In the genomic region with DNA sequence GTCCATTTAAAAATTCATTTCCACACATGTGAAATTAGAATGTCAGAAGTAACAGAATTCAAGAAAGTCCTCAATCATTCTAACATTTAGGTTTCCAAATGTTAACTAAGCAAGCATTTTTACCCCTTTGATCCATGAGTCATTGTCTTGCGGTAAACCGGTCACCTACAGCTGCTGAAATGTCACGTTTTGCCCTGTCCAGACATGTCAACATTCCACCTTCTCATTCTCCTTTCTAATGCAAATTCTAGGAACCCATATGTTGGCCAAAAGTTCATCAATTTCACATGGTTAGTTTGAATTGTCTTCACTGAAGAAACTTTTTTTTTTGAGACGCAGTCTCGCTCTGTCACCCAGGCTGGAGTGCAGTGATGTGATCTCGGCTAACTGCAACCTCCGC, we compare ENCODE assay signal across 19 cellular contexts.
A peak's percentile ranks its signal among the peaks of the same experiment; 100 is the strongest.
DNase-seq lines count a peak whose midpoint lies in the region; ATAC-seq and TF ChIP-seq lines count a peak whose summit lies in the region.
"Had no signal": no experiment of that assay in that cellular context is flagged by ENCODE, and none has a peak within 500 bp of the region (broad histone marks: within the 10 kb centered on the region; RNA-seq: fewer than 3 reads in every experiment).

No MANE protein-coding gene starts in this region.

- intact Hi-C loops in activated CD8-positive, alpha-beta T cell treated with anti-CD3 and anti-CD28 coated beads for 36 hours (cut with micrococcal nuclease) = no loop called here
- intact Hi-C loops in naive thymus-derived CD4-positive, alpha-beta T cell (cut with micrococcal nuclease) = loop anchor here in 1 of 2 donors (1.0 kb wide), 1 partner anchor 8 kb away; no protein-coding TSS in a partner anchor

- no peak for TF ChIP-seq CTCF in activated CD8-positive, alpha-beta T cell treated with anti-CD3 and anti-CD28 coated beads for 36 hours (IDR thresholded peaks at IDR 0.05)

- peaks cover 0 to 7% (median 0%) of the 10 kb centered on the region in 3 experiments for H3K36me3 ChIP-seq in naive thymus-derived CD4-positive, alpha-beta T cell (ENCODE audit: control insufficient read depth in 2 of 3, insufficient read depth in 3 of 3, low read length in 3 of 3)
- H3K36me3 ChIP-seq: ascending aorta had no signal

- no peaks in the 10 kb centered on the region for H3K27me3 ChIP-seq in naive thymus-derived CD4-positive, alpha-beta T cell (ENCODE audit: control insufficient read depth in 2 of 2, insufficient read depth in 2 of 2, low read length in 2 of 2)
- H3K27me3 ChIP-seq: ascending aorta had no signal

- H3K27ac Mint-ChIP-seq in activated CD8-positive, alpha-beta T cell treated with anti-CD3 and anti-CD28 coated beads for 36 hours = peak overlapping the region; percentile 83
- H3K27ac Mint-ChIP-seq in naive thymus-derived CD4-positive, alpha-beta T cell = peak overlapping the region in 7 of 9 donors; percentile 24 to 96 (median 78)

- H3K4me1 ChIP-seq in naive thymus-derived CD4-positive, alpha-beta T cell (ENCODE audit: control insufficient read depth in 2 of 2, insufficient read depth in 2 of 2, low read length in 2 of 2) = peaks cover 43 to 58% of the 10 kb centered on the region in 2 donors
- H3K4me1 ChIP-seq: ascending aorta had no signal

- peaks cover 9% of the 10 kb centered on the region for H3K9me3 Mint-ChIP-seq in activated CD8-positive, alpha-beta T cell treated with anti-CD3 and anti-CD28 coated beads for 36 hours
- H3K9me3 Mint-ChIP-seq in naive thymus-derived CD4-positive, alpha-beta T cell = peaks cover 0 to 7% (median 0%) of the 10 kb centered on the region in 11 donors

- POLR2A ChIA-PET in activated CD8-positive, alpha-beta T cell treated with anti-CD3 and anti-CD28 coated beads for 36 hours (lab: Charles Lee) = interaction anchor here (0.9 kb wide), 1 partner anchor 10 kb away, joined by 3 read pairs; no protein-coding TSS in a partner anchor
- POLR2A ChIA-PET in naive thymus-derived CD4-positive, alpha-beta T cell (lab: Charles Lee) = interaction anchor here (1.3 to 1.6 kb wide), 2 partner anchors 8 to 20 kb away, joined by 4 to 5 read pairs; no protein-coding TSS in a partner anchor

- no peak overlapping the region for H3K4me3 ChIP-seq in naive thymus-derived CD4-positive, alpha-beta T cell (ENCODE audit: low read length)
- H3K4me3 ChIP-seq: ascending aorta had no signal

- H3K4me1 Mint-ChIP-seq in activated CD8-positive, alpha-beta T cell treated with anti-CD3 and anti-CD28 coated beads for 36 hours (ENCODE audit: low read depth) = peaks cover 74% of the 10 kb centered on the region
- H3K4me1 Mint-ChIP-seq in naive thymus-derived CD4-positive, alpha-beta T cell = peaks cover 42 to 96% (median 90%) of the 10 kb centered on the region in 7 donors

- peak overlapping the region; percentile 2 for H3K27ac ChIP-seq in naive thymus-derived CD4-positive, alpha-beta T cell (ENCODE audit: low read depth, low read length)
- H3K27ac ChIP-seq: ascending aorta, parathyroid adenoma had no signal

- H3K27me3 Mint-ChIP-seq in activated CD8-positive, alpha-beta T cell treated with anti-CD3 and anti-CD28 coated beads for 36 hours = no peaks in the 10 kb centered on the region
- no peaks in the 10 kb centered on the region for H3K27me3 Mint-ChIP-seq in naive thymus-derived CD4-positive, alpha-beta T cell

- CTCF ChIA-PET in activated CD8-positive, alpha-beta T cell treated with anti-CD3 and anti-CD28 coated beads for 36 hours (lab: Charles Lee) = interaction anchor here (1.3 to 1.6 kb wide), 3 partner anchors 7 to 38 kb away, joined by 3 to 4 read pairs (median 3); no protein-coding TSS in a partner anchor
- CTCF ChIA-PET in naive thymus-derived CD4-positive, alpha-beta T cell (lab: Charles Lee) = interaction anchor here (0.7 kb wide), 1 partner anchor 575 kb away, joined by 3 read pairs; no protein-coding TSS in a partner anchor

- ATAC-seq in GM21717 (IDR thresholded peaks at IDR 0.05; ENCODE audit: unreplicated experiment) (peak; percentile 45), GM21576 (IDR thresholded peaks at IDR 0.05; ENCODE audit: unreplicated experiment) (no peak)
- peak; percentile 38 for ATAC-seq in activated CD8-positive, alpha-beta T cell treated with anti-CD3 and anti-CD28 coated beads for 36 hours
- ATAC-seq in naive thymus-derived CD4-positive, alpha-beta T cell = peak; percentile 34
- ATAC-seq: left colon had no signal

- H3K4me3 Mint-ChIP-seq in activated CD8-positive, alpha-beta T cell treated with anti-CD3 and anti-CD28 coated beads for 36 hours = peak overlapping the region; percentile 57
- H3K4me3 Mint-ChIP-seq in naive thymus-derived CD4-positive, alpha-beta T cell = peak overlapping the region; percentile 16 to 95 (median 78)

- no peaks in the 10 kb centered on the region for H3K9me3 ChIP-seq in naive thymus-derived CD4-positive, alpha-beta T cell (ENCODE audit: control insufficient read depth in 2 of 3, low read length in 3 of 3)
- H3K9me3 ChIP-seq: ascending aorta, SK-N-SH had no signal

- peak; percentile 41 for DNase-seq in activated CD8-positive, alpha-beta memory T cell treated with anti-CD3 and anti-CD28 coated beads, Interleukin-2, amount 50 U/mL, for 4 hours
- DNase-seq in activated CD8-positive, alpha-beta memory T cell treated with anti-CD3 and anti-CD28 coated beads, Interleukin-2, amount 50 U/mL, for 48 hours = no peak
- peak; percentile 65 for DNase-seq in activated CD8-positive, alpha-beta T cell treated with anti-CD3 and anti-CD28 coated beads for 36 hours
- DNase-seq in naive thymus-derived CD4-positive, alpha-beta T cell = peak in 1 of 9 donors; percentile 30
- DNase-seq in DMS 273 (lab: John Stamatoyannopoulos, UW; ENCODE audit: unreplicated experiment) (no peak), NCI-H82 treated with DMSO at 0.1 percent for 48 hours (lab: John Stamatoyannopoulos, UW; ENCODE audit: unreplicated experiment) (no peak)
- DNase-seq: ACHN; dermis blood vessel endothelial cell; hypothalamus; Kasumi-1; left colon; NCI-H1694; NCI-H446; SK-N-SH; stimulated activated CD4-positive, alpha-beta T cell treated with anti-CD3 and anti-CD28 coated beads, Interleukin-12 subunit alpha, Interleukin-12 subunit beta, amount 100 ng/mL, for 4 hours had no signal

- peaks cover 36% of the 10 kb centered on the region for H3K36me3 Mint-ChIP-seq in activated CD8-positive, alpha-beta T cell treated with anti-CD3 and anti-CD28 coated beads for 36 hours (ENCODE audit: low read depth)
- peaks cover 17 to 48% (median 38%) of the 10 kb centered on the region in 5 donors for H3K36me3 Mint-ChIP-seq in naive thymus-derived CD4-positive, alpha-beta T cell

Comparison
In these comparisons a context has a peak if more than half of its experiments do, and no peak if none do; other contexts are left out.
1. DNase-seq: peak in activated CD8-positive, alpha-beta memory T cell treated with anti-CD3 and anti-CD28 coated beads, Interleukin-2, amount 50 U/mL, for 4 hours (single experiment) and activated CD8-positive, alpha-beta T cell treated with anti-CD3 and anti-CD28 coated beads for 36 hours (single experiment); none in activated CD8-positive, alpha-beta memory T cell treated with anti-CD3 and anti-CD28 coated beads, Interleukin-2, amount 50 U/mL, for 48 hours (single experiment), DMS 273 (single experiment) and NCI-H82 treated with DMSO at 0.1 percent for 48 hours (single experiment).